Comparison of ENCODE assay signal across 1 cellular context in the genomic region with DNA sequence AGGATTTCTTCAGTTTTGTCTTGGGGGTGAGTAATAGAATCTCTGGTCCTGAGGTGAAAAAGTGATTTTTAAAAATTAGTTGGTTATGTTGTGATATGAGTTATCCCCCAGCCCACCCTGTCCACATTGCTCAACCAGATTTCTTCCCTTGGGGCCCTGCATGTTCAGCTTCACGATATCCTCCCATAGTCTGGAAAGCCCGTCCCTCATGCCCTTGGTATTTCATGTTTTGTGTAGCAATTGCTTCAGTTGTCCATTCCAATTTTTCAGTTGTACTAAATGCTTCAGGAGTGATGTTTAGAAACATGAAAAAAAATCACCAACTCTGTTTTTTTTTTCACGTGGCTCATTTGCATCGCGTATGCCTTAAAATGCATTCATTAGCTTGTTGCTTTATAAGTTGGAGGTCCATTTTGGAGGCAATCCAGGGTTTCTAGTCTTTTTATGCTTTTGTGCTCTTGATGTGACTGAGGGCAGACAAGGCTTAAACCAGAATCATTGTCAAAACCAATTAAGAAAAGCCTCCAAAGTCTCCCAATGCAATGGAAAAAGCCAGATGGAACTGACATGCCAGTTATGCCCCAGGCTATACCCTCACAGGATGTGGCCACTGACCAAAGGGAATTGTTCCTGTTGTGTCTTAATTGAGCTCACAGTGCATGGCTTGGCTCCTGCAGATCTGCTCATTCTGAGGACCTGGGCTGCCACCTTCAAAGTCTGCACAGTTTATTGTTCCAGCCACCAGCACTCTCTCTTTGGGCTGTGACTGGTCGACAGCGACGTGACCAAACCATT.
TF ChIP-seq lines count a peak whose summit lies in the region.

No MANE protein-coding gene starts in this region.

TF ChIP-seq in WTC11, 78 proteins besides CTCF, POLR2A, EP300 and RAD21 (continued from another document):
- TF ChIP-seq RELA (CRISPR knock-in tag; IDR thresholded peaks at IDR 0.05; ENCODE audit: borderline replicate concordance) (no peak), NFYB (CRISPR knock-in tag; conservative IDR thresholded peaks at IDR 0.05; ENCODE audit: low read depth) (no peak), SMAD3 (CRISPR knock-in tag; IDR thresholded peaks at IDR 0.05; ENCODE audit: borderline replicate concordance) (no peak)
- TF ChIP-seq, protein P1, sequence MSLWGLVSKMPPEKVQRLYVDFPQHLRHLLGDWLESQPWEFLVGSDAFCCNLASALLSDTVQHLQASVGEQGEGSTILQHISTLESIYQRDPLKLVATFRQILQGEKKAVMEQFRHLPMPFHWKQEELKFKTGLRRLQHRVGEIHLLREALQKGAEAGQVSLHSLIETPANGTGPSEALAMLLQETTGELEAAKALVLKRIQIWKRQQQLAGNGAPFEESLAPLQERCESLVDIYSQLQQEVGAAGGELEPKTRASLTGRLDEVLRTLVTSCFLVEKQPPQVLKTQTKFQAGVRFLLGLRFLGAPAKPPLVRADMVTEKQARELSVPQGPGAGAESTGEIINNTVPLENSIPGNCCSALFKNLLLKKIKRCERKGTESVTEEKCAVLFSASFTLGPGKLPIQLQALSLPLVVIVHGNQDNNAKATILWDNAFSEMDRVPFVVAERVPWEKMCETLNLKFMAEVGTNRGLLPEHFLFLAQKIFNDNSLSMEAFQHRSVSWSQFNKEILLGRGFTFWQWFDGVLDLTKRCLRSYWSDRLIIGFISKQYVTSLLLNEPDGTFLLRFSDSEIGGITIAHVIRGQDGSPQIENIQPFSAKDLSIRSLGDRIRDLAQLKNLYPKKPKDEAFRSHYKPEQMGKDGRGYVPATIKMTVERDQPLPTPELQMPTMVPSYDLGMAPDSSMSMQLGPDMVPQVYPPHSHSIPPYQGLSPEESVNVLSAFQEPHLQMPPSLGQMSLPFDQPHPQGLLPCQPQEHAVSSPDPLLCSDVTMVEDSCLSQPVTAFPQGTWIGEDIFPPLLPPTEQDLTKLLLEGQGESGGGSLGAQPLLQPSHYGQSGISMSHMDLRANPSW (CRISPR knock-in tag; conservative IDR thresholded peaks at IDR 0.05; ENCODE audit: low read depth), result no peak
- TF ChIP-seq, protein P2, sequence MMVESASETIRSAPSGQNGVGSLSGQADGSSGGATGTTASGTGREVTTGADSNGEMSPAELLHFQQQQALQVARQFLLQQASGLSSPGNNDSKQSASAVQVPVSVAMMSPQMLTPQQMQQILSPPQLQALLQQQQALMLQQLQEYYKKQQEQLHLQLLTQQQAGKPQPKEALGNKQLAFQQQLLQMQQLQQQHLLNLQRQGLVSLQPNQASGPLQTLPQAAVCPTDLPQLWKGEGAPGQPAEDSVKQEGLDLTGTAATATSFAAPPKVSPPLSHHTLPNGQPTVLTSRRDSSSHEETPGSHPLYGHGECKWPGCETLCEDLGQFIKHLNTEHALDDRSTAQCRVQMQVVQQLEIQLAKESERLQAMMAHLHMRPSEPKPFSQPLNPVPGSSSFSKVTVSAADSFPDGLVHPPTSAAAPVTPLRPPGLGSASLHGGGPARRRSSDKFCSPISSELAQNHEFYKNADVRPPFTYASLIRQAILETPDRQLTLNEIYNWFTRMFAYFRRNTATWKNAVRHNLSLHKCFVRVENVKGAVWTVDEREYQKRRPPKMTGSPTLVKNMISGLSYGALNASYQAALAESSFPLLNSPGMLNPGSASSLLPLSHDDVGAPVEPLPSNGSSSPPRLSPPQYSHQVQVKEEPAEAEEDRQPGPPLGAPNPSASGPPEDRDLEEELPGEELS (CRISPR knock-in tag; IDR thresholded peaks at IDR 0.05), result no peak
- TF ChIP-seq, protein P3, sequence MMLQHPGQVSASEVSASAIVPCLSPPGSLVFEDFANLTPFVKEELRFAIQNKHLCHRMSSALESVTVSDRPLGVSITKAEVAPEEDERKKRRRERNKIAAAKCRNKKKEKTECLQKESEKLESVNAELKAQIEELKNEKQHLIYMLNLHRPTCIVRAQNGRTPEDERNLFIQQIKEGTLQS (CRISPR knock-in tag; conservative IDR thresholded peaks at IDR 0.05), result no peak
- TF ChIP-seq, protein P4, sequence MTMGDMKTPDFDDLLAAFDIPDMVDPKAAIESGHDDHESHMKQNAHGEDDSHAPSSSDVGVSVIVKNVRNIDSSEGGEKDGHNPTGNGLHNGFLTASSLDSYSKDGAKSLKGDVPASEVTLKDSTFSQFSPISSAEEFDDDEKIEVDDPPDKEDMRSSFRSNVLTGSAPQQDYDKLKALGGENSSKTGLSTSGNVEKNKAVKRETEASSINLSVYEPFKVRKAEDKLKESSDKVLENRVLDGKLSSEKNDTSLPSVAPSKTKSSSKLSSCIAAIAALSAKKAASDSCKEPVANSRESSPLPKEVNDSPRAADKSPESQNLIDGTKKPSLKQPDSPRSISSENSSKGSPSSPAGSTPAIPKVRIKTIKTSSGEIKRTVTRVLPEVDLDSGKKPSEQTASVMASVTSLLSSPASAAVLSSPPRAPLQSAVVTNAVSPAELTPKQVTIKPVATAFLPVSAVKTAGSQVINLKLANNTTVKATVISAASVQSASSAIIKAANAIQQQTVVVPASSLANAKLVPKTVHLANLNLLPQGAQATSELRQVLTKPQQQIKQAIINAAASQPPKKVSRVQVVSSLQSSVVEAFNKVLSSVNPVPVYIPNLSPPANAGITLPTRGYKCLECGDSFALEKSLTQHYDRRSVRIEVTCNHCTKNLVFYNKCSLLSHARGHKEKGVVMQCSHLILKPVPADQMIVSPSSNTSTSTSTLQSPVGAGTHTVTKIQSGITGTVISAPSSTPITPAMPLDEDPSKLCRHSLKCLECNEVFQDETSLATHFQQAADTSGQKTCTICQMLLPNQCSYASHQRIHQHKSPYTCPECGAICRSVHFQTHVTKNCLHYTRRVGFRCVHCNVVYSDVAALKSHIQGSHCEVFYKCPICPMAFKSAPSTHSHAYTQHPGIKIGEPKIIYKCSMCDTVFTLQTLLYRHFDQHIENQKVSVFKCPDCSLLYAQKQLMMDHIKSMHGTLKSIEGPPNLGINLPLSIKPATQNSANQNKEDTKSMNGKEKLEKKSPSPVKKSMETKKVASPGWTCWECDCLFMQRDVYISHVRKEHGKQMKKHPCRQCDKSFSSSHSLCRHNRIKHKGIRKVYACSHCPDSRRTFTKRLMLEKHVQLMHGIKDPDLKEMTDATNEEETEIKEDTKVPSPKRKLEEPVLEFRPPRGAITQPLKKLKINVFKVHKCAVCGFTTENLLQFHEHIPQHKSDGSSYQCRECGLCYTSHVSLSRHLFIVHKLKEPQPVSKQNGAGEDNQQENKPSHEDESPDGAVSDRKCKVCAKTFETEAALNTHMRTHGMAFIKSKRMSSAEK (CRISPR knock-in tag; IDR thresholded peaks at IDR 0.05; ENCODE audit: borderline replicate concordance), result no peak
